In the genomic region with DNA sequence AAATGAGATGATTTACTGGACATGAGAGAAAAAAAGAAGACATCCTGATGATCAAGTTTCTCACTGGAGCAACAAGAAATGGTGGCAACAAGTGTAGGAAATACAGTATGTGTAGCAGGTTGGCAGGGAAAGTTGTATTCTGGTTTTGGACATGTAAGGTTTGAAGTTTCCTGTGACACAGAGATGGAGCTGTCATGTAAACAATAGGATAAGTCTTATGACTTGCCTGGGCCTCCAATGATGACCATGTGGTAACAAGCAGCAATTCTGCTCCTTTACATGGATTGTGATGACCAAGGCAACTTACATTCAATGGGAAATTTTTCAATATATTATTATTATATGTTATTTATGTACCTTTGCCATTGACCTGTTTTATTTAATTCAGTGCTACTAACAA, we compare ENCODE assay signal across 22 cellular contexts.
DNase-seq lines count a peak whose midpoint lies in the region; ATAC-seq and TF ChIP-seq lines count a peak whose summit lies in the region.
"Had no signal": no experiment of that assay in that cellular context is flagged by ENCODE, and none has a peak within 500 bp of the region (broad histone marks: within the 10 kb centered on the region; RNA-seq: fewer than 3 reads in every experiment).

No MANE protein-coding gene starts in this region.

- no peak for TF ChIP-seq CTCF in gastrocnemius medialis (IDR thresholded peaks at IDR 0.05 in 4 of 5, conservative IDR thresholded peaks at IDR 0.05 in 1 of 5)
- TF ChIP-seq CTCF in upper lobe of right lung (IDR thresholded peaks at IDR 0.05) = no peak

- no peak for DNase-seq in activated T-cell treated with anti-CD3 and anti-CD28 coated beads, Interleukin-2, amount 50 U/mL, for 24 hours
- no peak for DNase-seq in activated T-cell treated with anti-CD3 and anti-CD28 coated beads, Interleukin-2, amount 50 U/mL, for 48 hours
- peak; percentile 36 for DNase-seq in dermis blood vessel endothelial cell
- peak; percentile 21 to 56 for DNase-seq in lung microvascular endothelial cell (ENCODE audit: low read depth in 2 of 2)
- DNase-seq in gastrocnemius medialis = no peak
- no peak for DNase-seq in central memory CD4-positive, alpha-beta T cell
- DNase-seq in NCI-H2107 (lab: John Stamatoyannopoulos, UW) = no peak
- no peak for DNase-seq in upper lobe of right lung
- DNase-seq: CD4-positive, alpha-beta T cell; CD8-positive, alpha-beta memory T cell; DMS 273 treated with DMSO at 0.1 percent for 48 hours; DMS79; EL; GDM1; GM23248; H7; HCEC 1CT had no signal

- peaks cover 71% of the 10 kb centered on the region for H3K36me3 Mint-ChIP-seq in activated T-cell treated with anti-CD3 and anti-CD28 coated beads, Interleukin-2, amount 50 U/mL, for 24 hours (ENCODE audit: low read depth)

- H3K27ac ChIP-seq in gastrocnemius medialis = no peak overlapping the region
- no peak overlapping the region for H3K27ac ChIP-seq in upper lobe of right lung
- H3K27ac ChIP-seq: 22Rv1, BLaER1, C4-2B, GM23248 had no signal

- peaks cover 0 to 13% of the 10 kb centered on the region in 2 donors for H3K36me3 ChIP-seq in gastrocnemius medialis
- peaks cover 60% of the 10 kb centered on the region for H3K36me3 ChIP-seq in upper lobe of right lung

- H3K9me3 ChIP-seq in gastrocnemius medialis = no peaks in the 10 kb centered on the region
- H3K9me3 ChIP-seq in upper lobe of right lung = no peaks in the 10 kb centered on the region
- H3K9me3 ChIP-seq: BLaER1 had no signal

- intact Hi-C loops in gastrocnemius medialis (cut with DNase I; ENCODE audit: low total_unique reads) = no loop called here
- intact Hi-C loops in upper lobe of right lung (cut with DNase I) = no loop called here

- peaks cover 9% of the 10 kb centered on the region for H3K4me1 Mint-ChIP-seq in activated T-cell treated with anti-CD3 and anti-CD28 coated beads, Interleukin-2, amount 50 U/mL, for 24 hours (ENCODE audit: low read depth)
- H3K4me1 Mint-ChIP-seq: B cell had no signal

- H3K4me3 ChIP-seq in gastrocnemius medialis (no peak overlapping the region), upper lobe of right lung (no peak overlapping the region)
- H3K4me3 ChIP-seq: BLaER1, GM12878, GM23248 had no signal

- peaks cover 0 to 5% of the 10 kb centered on the region in 2 donors for H3K4me1 ChIP-seq in gastrocnemius medialis
- no peaks in the 10 kb centered on the region for H3K4me1 ChIP-seq in upper lobe of right lung
- H3K4me1 ChIP-seq: BLaER1 had no signal

- no peaks in the 10 kb centered on the region for H3K27me3 ChIP-seq in gastrocnemius medialis
- no peaks in the 10 kb centered on the region for H3K27me3 ChIP-seq in upper lobe of right lung
- H3K27me3 ChIP-seq: BLaER1 had no signal

- ATAC-seq in gastrocnemius medialis (no peak), upper lobe of right lung (no peak)
- ATAC-seq: GM12878 had no signal

- TF ChIP-seq POLR2A in gastrocnemius medialis (IDR thresholded peaks at IDR 0.05) = no peak

- no peaks in the 10 kb centered on the region for H3K9me3 Mint-ChIP-seq in activated T-cell treated with anti-CD3 and anti-CD28 coated beads, Interleukin-2, amount 50 U/mL, for 24 hours
- H3K9me3 Mint-ChIP-seq: CD4-positive, alpha-beta T cell; CD8-positive, alpha-beta memory T cell had no signal

- H3K4me3 Mint-ChIP-seq in activated T-cell treated with anti-CD3 and anti-CD28 coated beads, Interleukin-2, amount 50 U/mL, for 24 hours = no peak overlapping the region
- H3K4me3 Mint-ChIP-seq: B cell; CD4-positive, alpha-beta T cell; CD8-positive, alpha-beta memory T cell had no signal

- peak overlapping the region; percentile 34 for H3K27ac Mint-ChIP-seq in activated T-cell treated with anti-CD3 and anti-CD28 coated beads, Interleukin-2, amount 50 U/mL, for 24 hours
- H3K27ac Mint-ChIP-seq: B cell; CD4-positive, alpha-beta T cell had no signal

- in situ Hi-C loops in gastrocnemius medialis (cut with MboI; ENCODE audit: low sequenced_read_pairs in 4 of 4) = no loop called here

- no peaks in the 10 kb centered on the region for H3K27me3 Mint-ChIP-seq in activated T-cell treated with anti-CD3 and anti-CD28 coated beads, Interleukin-2, amount 50 U/mL, for 24 hours
- H3K27me3 Mint-ChIP-seq: B cell; CD4-positive, alpha-beta T cell; CD8-positive, alpha-beta memory T cell had no signal

Comparison
In these comparisons a context has a peak if more than half of its experiments do, and no peak if none do; other contexts are left out.
1. DNase-seq: peak in dermis blood vessel endothelial cell (single experiment) and lung microvascular endothelial cell (2 of 2); none in activated T-cell treated with anti-CD3 and anti-CD28 coated beads, Interleukin-2, amount 50 U/mL, for 24 hours (single experiment), activated T-cell treated with anti-CD3 and anti-CD28 coated beads, Interleukin-2, amount 50 U/mL, for 48 hours (0 of 2), gastrocnemius medialis (0 of 2), central memory CD4-positive, alpha-beta T cell (single experiment), NCI-H2107 (single experiment) and upper lobe of right lung (single experiment).